1 cellular context compared by ENCODE assay signal in the genomic region with DNA sequence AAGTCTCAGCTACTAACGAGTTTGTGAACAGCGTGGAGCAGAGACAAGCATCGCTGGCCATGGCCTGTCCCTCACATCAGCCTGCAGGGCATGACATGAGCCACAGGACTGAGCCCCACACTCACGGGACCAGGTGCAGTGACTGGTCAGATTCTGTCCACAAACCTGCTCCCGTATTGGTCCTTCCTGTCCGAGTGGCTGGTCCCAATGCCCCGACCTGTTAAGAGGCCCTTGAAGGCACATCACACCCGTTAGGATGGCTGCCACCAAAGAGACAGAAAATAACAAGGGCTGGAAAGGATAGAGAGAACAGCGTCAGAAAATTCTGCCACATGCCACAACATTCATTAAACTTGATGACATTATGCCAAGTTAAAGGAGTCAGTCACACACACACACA.
TF ChIP-seq lines count a peak whose summit lies in the region.

No MANE protein-coding gene starts in this region.

TF ChIP-seq in IMR-90, 13 proteins besides CTCF, POLR2A, EP300 and RAD21:
- TF ChIP-seq RFX5 (IDR thresholded peaks at IDR 0.05; ENCODE audit: low read depth, low read length) (no peak), RCOR1 (IDR thresholded peaks at IDR 0.05; ENCODE audit: insufficient replicate concordance, low read length) (no peak), NFE2L2 (IDR thresholded peaks at IDR 0.05; ENCODE audit: low read depth, low read length) (no peak), MAZ (IDR thresholded peaks at IDR 0.05; ENCODE audit: borderline replicate concordance, low read depth, low read length) (no peak), BHLHE40 (IDR thresholded peaks at IDR 0.05; ENCODE audit: low read depth, low read length) (no peak), FOS (IDR thresholded peaks at IDR 0.05; ENCODE audit: low read depth, low read length) (no peak)
- TF ChIP-seq, protein P1, sequence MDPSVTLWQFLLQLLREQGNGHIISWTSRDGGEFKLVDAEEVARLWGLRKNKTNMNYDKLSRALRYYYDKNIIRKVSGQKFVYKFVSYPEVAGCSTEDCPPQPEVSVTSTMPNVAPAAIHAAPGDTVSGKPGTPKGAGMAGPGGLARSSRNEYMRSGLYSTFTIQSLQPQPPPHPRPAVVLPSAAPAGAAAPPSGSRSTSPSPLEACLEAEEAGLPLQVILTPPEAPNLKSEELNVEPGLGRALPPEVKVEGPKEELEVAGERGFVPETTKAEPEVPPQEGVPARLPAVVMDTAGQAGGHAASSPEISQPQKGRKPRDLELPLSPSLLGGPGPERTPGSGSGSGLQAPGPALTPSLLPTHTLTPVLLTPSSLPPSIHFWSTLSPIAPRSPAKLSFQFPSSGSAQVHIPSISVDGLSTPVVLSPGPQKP (IDR thresholded peaks at IDR 0.05; ENCODE audit: borderline replicate concordance, low read depth, low read length), result no peak
